8 cellular contexts compared by ENCODE assay signal in the genomic region with DNA sequence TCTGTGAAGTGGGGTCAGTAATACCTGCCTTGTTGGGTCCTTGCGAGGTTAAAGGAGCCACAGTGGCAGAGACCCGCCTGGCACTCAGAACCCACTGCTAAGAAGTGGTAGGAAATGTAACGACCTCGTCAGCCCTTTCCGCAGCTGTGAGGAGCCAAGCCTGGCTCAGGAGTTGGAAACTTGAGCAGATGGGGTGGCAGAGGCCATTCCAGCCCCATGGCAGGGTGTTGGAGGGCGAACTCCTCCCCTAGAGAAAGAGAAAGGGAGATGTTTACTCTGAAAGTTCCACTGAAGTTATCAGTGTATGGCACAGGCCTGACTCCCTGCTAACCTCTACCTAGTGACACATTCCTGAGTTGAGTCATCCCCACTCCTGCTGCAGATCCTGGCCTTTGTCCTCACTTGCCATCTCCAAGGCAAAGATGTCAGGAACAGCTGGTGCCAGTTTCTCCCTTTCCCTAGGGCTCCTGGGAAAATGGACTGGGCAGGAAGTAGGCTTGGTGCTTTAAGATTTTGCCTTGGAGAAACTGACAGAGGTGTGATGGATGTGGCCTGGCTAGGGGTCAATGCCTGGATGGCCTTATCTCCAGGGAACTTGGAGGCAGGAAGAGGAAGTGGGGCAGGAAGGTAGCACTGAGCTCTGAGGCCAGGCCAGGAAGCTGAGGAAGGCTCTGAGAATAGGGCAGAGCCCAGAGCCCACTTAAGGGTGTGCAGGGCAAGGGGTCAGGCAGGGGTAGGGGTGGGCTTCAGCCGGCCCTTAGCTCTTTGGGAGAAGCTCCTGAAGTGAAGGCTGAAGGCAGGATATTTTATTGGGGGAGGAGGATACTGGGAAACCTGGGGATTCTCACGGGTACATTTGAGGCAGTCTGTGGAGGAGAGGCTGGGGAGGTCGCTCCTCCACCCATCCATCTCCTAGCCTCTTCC. TPM values are rescaled to one million over a fixed set of nuclear protein-coding genes. Genes with fewer than 3 reads are reported as not detected.
DNase-seq lines count a peak whose midpoint lies in the region; ATAC-seq and TF ChIP-seq lines count a peak whose summit lies in the region.

No MANE protein-coding gene starts in this region.

- H3K79me2 ChIP-seq in hepatocyte, result peaks cover 3% of the 10 kb centered on the region

- H3K9me2 ChIP-seq in hepatocyte (replicated peaks; ENCODE audit: insufficient read depth), result no peaks in the 10 kb centered on the region

- H3K4me3 ChIP-seq in CD4-positive, CD25-positive, alpha-beta regulatory T cell (ENCODE audit: low read depth, low read length), result peak overlapping the region; percentile 80
- H3K4me3 ChIP-seq in adipocyte (ENCODE audit: low read length) (peak overlapping the region; percentile 82), hepatocyte (peak overlapping the region; percentile 3), skin epidermis (peak overlapping the region; percentile 31 to 58 (median 50))

- H3K27me3 Mint-ChIP-seq in CD4-positive, CD25-positive, alpha-beta regulatory T cell, result no peaks in the 10 kb centered on the region
- H3K27me3 Mint-ChIP-seq in IgD-negative memory B cell, result no peaks in the 10 kb centered on the region

- peak overlapping the region; percentile 92 to 95 (median 93) for H3K27ac Mint-ChIP-seq in CD4-positive, CD25-positive, alpha-beta regulatory T cell
- peak overlapping the region in 1 of 3 donors; percentile 36 for H3K27ac Mint-ChIP-seq in IgD-negative memory B cell

- peaks cover 16% of the 10 kb centered on the region for H3K36me3 Mint-ChIP-seq in CD4-positive, CD25-positive, alpha-beta regulatory T cell
- peaks cover 6% of the 10 kb centered on the region for H3K36me3 Mint-ChIP-seq in IgD-negative memory B cell

- H3K36me3 ChIP-seq in CD4-positive, CD25-positive, alpha-beta regulatory T cell (ENCODE audit: control insufficient read depth, insufficient read depth, low read length), result peaks cover 13% of the 10 kb centered on the region
- H3K36me3 ChIP-seq in adipocyte (ENCODE audit: control insufficient read depth, insufficient read depth, low read length, severe bottlenecking) (no peaks in the 10 kb centered on the region), hepatocyte (replicated peaks; ENCODE audit: insufficient read depth, low read depth) (no peaks in the 10 kb centered on the region)

- peaks cover 0 to 1% (median 0%) of the 10 kb centered on the region in 7 donors for H3K9me3 Mint-ChIP-seq in CD4-positive, CD25-positive, alpha-beta regulatory T cell
- no peaks in the 10 kb centered on the region for H3K9me3 Mint-ChIP-seq in IgD-negative memory B cell

- H3K27ac ChIP-seq in CD4-positive, CD25-positive, alpha-beta regulatory T cell (ENCODE audit: insufficient read depth, low read length, poor library complexity, severe bottlenecking), result peak overlapping the region; percentile 76
- H3K27ac ChIP-seq in hepatocyte (peak overlapping the region; percentile 83), skin epidermis (peak overlapping the region; percentile 69 to 96 (median 87))

- no peaks in the 10 kb centered on the region for H4K20me1 ChIP-seq in hepatocyte (ENCODE audit: insufficient read depth, poor library complexity, severe bottlenecking)

- DNase-seq in CD4-positive, CD25-positive, alpha-beta regulatory T cell, result peak in 1 of 3 donors; percentile 37
- DNase-seq in adipocyte (ENCODE audit: low read depth) (peak; percentile 39), hepatocyte (ENCODE audit: low spot score) (peak; percentile 83), anterior cingulate cortex (lab: John Stamatoyannopoulos, UW) (no peak), hypothalamus (lab: John Stamatoyannopoulos, UW) (no peak)

- H3K4me1 ChIP-seq in CD4-positive, CD25-positive, alpha-beta regulatory T cell (ENCODE audit: control insufficient read depth, insufficient read depth, low read length, poor library complexity, severe bottlenecking), result peaks cover 29% of the 10 kb centered on the region
- peaks cover 31% of the 10 kb centered on the region for H3K4me1 ChIP-seq in adipocyte (ENCODE audit: control insufficient read depth, insufficient read depth, low read length)
- peaks cover 25% of the 10 kb centered on the region for H3K4me1 ChIP-seq in hepatocyte (ENCODE audit: insufficient read depth)

- H3K9me3 ChIP-seq in CD4-positive, CD25-positive, alpha-beta regulatory T cell (ENCODE audit: control insufficient read depth in 2 of 2, low read length in 2 of 2), result no peaks in the 10 kb centered on the region
- H3K9me3 ChIP-seq in adipocyte (ENCODE audit: control insufficient read depth, low read length) (no peaks in the 10 kb centered on the region), hepatocyte (ENCODE audit: low read depth) (no peaks in the 10 kb centered on the region)

- ATAC-seq in CD4-positive, CD25-positive, alpha-beta regulatory T cell (ENCODE audit: low read depth in 2 of 2), result peak; percentile 40 to 45
- ATAC-seq in GM19452 (IDR thresholded peaks at IDR 0.05; ENCODE audit: unreplicated experiment), result peak; percentile 45

- peak overlapping the region; percentile 87 to 97 (median 92) for H3K4me3 Mint-ChIP-seq in CD4-positive, CD25-positive, alpha-beta regulatory T cell
- peak overlapping the region; percentile 65 to 92 (median 88) for H3K4me3 Mint-ChIP-seq in IgD-negative memory B cell

- H3K4me2 ChIP-seq in hepatocyte, result peak overlapping the region; percentile 83

- 68% methylated on average over 9 of the region's 9 CpGs for WGBS in hepatocyte (ENCODE audit: low lambda C conversion rate, missing lambda C conversion rate)

- no peak overlapping the region for H2AFZ ChIP-seq in hepatocyte

- TF ChIP-seq CTCF in hepatocyte (IDR thresholded peaks at IDR 0.05; ENCODE audit: poor library complexity), result no peak

- peaks cover 6 to 68% (median 41%) of the 10 kb centered on the region in 4 donors for H3K4me1 Mint-ChIP-seq in CD4-positive, CD25-positive, alpha-beta regulatory T cell
- peaks cover 23 to 26% (median 26%) of the 10 kb centered on the region in 3 donors for H3K4me1 Mint-ChIP-seq in IgD-negative memory B cell

- peak overlapping the region; percentile 91 for H3K9ac ChIP-seq in adipocyte (ENCODE audit: low read length)

- H3K27me3 ChIP-seq in CD4-positive, CD25-positive, alpha-beta regulatory T cell (ENCODE audit: control insufficient read depth, insufficient read depth, low read length), result no peaks in the 10 kb centered on the region
- no peaks in the 10 kb centered on the region for H3K27me3 ChIP-seq in adipocyte (replicated peaks; ENCODE audit: control insufficient read depth, insufficient read depth, low read length)
- no peaks in the 10 kb centered on the region for H3K27me3 ChIP-seq in hepatocyte

RNA-seq across cellular contexts. Expression of gene VAMP5, which starts 0.9 kb away (rescaled TPM):
- total RNA-seq in CD4-positive, CD25-positive, alpha-beta regulatory T cell, result 54.8 TPM
- polyA plus RNA-seq in CD4-positive, CD25-positive, alpha-beta regulatory T cell, result 100 to 1,000 TPM; 155 to 215 (median 185) TPM
- polyA plus RNA-seq in IgD-negative memory B cell (43.0 TPM), hepatocyte (36.1 TPM in 2 replicates)
- 2.1 and 2.7 TPM in 2 replicates for total RNA-seq in hepatocyte

RNA-seq across cellular contexts. Expression of gene VAMP8, which starts 7.7 kb away (rescaled TPM):
- 105 TPM for total RNA-seq in CD4-positive, CD25-positive, alpha-beta regulatory T cell
- polyA plus RNA-seq in CD4-positive, CD25-positive, alpha-beta regulatory T cell, result 100 to 1,000 TPM; 393 to 484 (median 437) TPM
- polyA plus RNA-seq in IgD-negative memory B cell, result 240 TPM
- total RNA-seq in hepatocyte, result 50.7 and 70.4 TPM in 2 replicates
- polyA plus RNA-seq in hepatocyte, result 213 and 240 TPM in 2 replicates

RNA-seq across cellular contexts. Expression of gene RNF181, which starts 10.4 kb away (rescaled TPM):
- total RNA-seq in CD4-positive, CD25-positive, alpha-beta regulatory T cell, result 47.0 TPM
- polyA plus RNA-seq in CD4-positive, CD25-positive, alpha-beta regulatory T cell, result 100 to 1,000 TPM; 233 to 297 (median 251) TPM
- 206 TPM for polyA plus RNA-seq in IgD-negative memory B cell
- 139 and 159 TPM in 2 replicates for total RNA-seq in hepatocyte
- 250 and 256 TPM in 2 replicates for polyA plus RNA-seq in hepatocyte

RNA-seq across cellular contexts. Expression of gene TMEM150A, which starts 17.4 kb away (rescaled TPM):
- 4.9 TPM for total RNA-seq in CD4-positive, CD25-positive, alpha-beta regulatory T cell
- polyA plus RNA-seq in CD4-positive, CD25-positive, alpha-beta regulatory T cell, result 10 to 100 TPM in 1 of 4 donors, 1 to 10 TPM in 3; 8.0 to 11.3 (median 9.1) TPM
- polyA plus RNA-seq in IgD-negative memory B cell (13.4 TPM), hepatocyte (64.6 and 67.9 TPM in 2 replicates)
- total RNA-seq in hepatocyte, result 20.1 and 25.7 TPM in 2 replicates

RNA-seq across cellular contexts. Expression of gene GGCX, which starts 23.8 kb away (rescaled TPM):
- 20.0 TPM for total RNA-seq in CD4-positive, CD25-positive, alpha-beta regulatory T cell
- polyA plus RNA-seq in CD4-positive, CD25-positive, alpha-beta regulatory T cell, result 10 to 100 TPM; 16.7 to 28.1 (median 17.7) TPM
- 16.1 TPM for polyA plus RNA-seq in IgD-negative memory B cell
- 64.5 and 82.5 TPM in 2 replicates for total RNA-seq in hepatocyte
- 66.1 and 73.5 TPM in 2 replicates for polyA plus RNA-seq in hepatocyte

Comparison
In these comparisons a context has a peak if more than half of its experiments do, and no peak if none do; other contexts are left out.
1. DNase-seq: peak in adipocyte (single experiment) and hepatocyte (single experiment); none in anterior cingulate cortex (0 of 58) and hypothalamus (0 of 51).
2. H3K4me3 ChIP-seq: peak in every context shown above with its lines; median percentile 82 in adipocyte; 80 in CD4-positive, CD25-positive, alpha-beta regulatory T cell; 50 in skin epidermis; 3 in hepatocyte.
3. Peak in every context shown above with its lines, with median percentiles within 50 percentile points of each other: H3K27ac ChIP-seq.